8 cellular contexts compared by ENCODE assay signal in genomic region chr5:160021818-160022446, GRCh38. TPM values are rescaled to one million over a fixed set of nuclear protein-coding genes. Genes with fewer than 3 reads are reported as not detected.
A peak's percentile ranks its signal among the peaks of the same experiment; 100 is the strongest.
DNase-seq lines count a peak whose midpoint lies in the region; ATAC-seq and TF ChIP-seq lines count a peak whose summit lies in the region.

No MANE protein-coding gene starts in this region.

- no peak overlapping the region for H2AK5ac ChIP-seq in mesendoderm (ENCODE audit: low read length)

- H3K27ac ChIP-seq in effector memory CD4-positive, alpha-beta T cell (ENCODE audit: insufficient read depth, low read length, poor library complexity, severe bottlenecking) = no peak overlapping the region
- no peak overlapping the region for H3K27ac ChIP-seq in mesendoderm (ENCODE audit: low read depth, low read length)
- peak overlapping the region in 3 of 5 donors; percentile 28 to 46 (median 28) for H3K27ac ChIP-seq in stomach

- no peak overlapping the region for H2BK5ac ChIP-seq in mesendoderm (ENCODE audit: low read length)

- H2BK120ac ChIP-seq in mesendoderm (ENCODE audit: low read depth, low read length) = no peak overlapping the region

- H3K27me3 ChIP-seq in Caco-2 (replicated peaks; ENCODE audit: control insufficient read depth, insufficient read depth, low read length) (no peaks in the 10 kb centered on the region), mesendoderm (ENCODE audit: insufficient read depth, low read length, poor library complexity) (no peaks in the 10 kb centered on the region), stomach (no peaks in the 10 kb centered on the region)
- no peaks in the 10 kb centered on the region for H3K27me3 ChIP-seq in effector memory CD4-positive, alpha-beta T cell (replicated peaks; ENCODE audit: control insufficient read depth, insufficient read depth, low read length, poor library complexity, severe bottlenecking)

- no peak overlapping the region for H3K23ac ChIP-seq in mesendoderm (ENCODE audit: low read length)

- H3K18ac ChIP-seq in mesendoderm (ENCODE audit: low read length) = no peak overlapping the region

- no peak overlapping the region for H3K56ac ChIP-seq in mesendoderm (ENCODE audit: low read length)

- CTCF ChIA-PET in Caco-2 (lab: Charles Lee) = interaction anchor here (0.5 to 2.2 kb wide), 24 partner anchors 12 to 417 kb away, joined by 3 to 16 read pairs (median 4); partner anchors contain the start of gene TTC1

- no peak overlapping the region for H3K4me2 ChIP-seq in mesendoderm (ENCODE audit: low read length)

- no peak overlapping the region for H3K9ac ChIP-seq in mesendoderm (ENCODE audit: low read length)

- BruUV-seq in Caco-2 (replicated peaks; lab: Mats Ljungman, UMichigan) = no TSS peak

- H3K4me1 ChIP-seq in Caco-2 (no peaks in the 10 kb centered on the region), mesendoderm (ENCODE audit: control insufficient read depth, low read depth, low read length) (no peaks in the 10 kb centered on the region), stomach (peaks cover 8 to 39% (median 17%) of the 10 kb centered on the region in 4 donors)
- peaks cover 4% of the 10 kb centered on the region for H3K4me1 ChIP-seq in effector memory CD4-positive, alpha-beta T cell (ENCODE audit: control insufficient read depth, insufficient read depth, low read length, poor library complexity, severe bottlenecking)

- DNase-seq in Caco-2 (peak; percentile 56 to 71), NCI-H446 treated with DMSO at 0.1 percent for 48 hours (lab: John Stamatoyannopoulos, UW) (peak; percentile 50), mesendoderm (peak; percentile 62), stomach (peak; percentile 44)
- peak; percentile 50 for DNase-seq in activated CD4-positive, alpha-beta T cell treated with anti-CD3 and anti-CD28 coated beads for 48 hours
- peak; percentile 15 to 46 (median 17) for DNase-seq in effector memory CD4-positive, alpha-beta T cell

- H3K9me3 ChIP-seq in Caco-2 (no peaks in the 10 kb centered on the region), stomach (no peaks in the 10 kb centered on the region)
- H3K9me3 ChIP-seq in effector memory CD4-positive, alpha-beta T cell (ENCODE audit: control insufficient read depth, low read length) = no peaks in the 10 kb centered on the region

- no peaks in the 10 kb centered on the region for H3K36me3 ChIP-seq in Caco-2 (ENCODE audit: control insufficient read depth, insufficient read depth, low read length)
- peaks cover 2% of the 10 kb centered on the region for H3K36me3 ChIP-seq in effector memory CD4-positive, alpha-beta T cell (ENCODE audit: control insufficient read depth, insufficient read depth, low read length)
- H3K36me3 ChIP-seq in mesendoderm (ENCODE audit: control insufficient read depth, insufficient read depth, low read length) = peaks cover 3% of the 10 kb centered on the region
- H3K36me3 ChIP-seq in stomach = peaks cover 0 to 61% (median 47%) of the 10 kb centered on the region in 4 donors

- H3K79me2 ChIP-seq in mesendoderm (ENCODE audit: control insufficient read depth, insufficient read depth, low read length) = peaks cover 3% of the 10 kb centered on the region

- no peaks in the 10 kb centered on the region for H3K27me3 Mint-ChIP-seq in Caco-2 (ENCODE audit: insufficient read depth, unreplicated experiment)

- ATAC-seq in GM19395 (IDR thresholded peaks at IDR 0.05; ENCODE audit: unreplicated experiment) (peak; percentile 97), HG03442 (IDR thresholded peaks at IDR 0.05; ENCODE audit: unreplicated experiment) (peak; percentile 88)

- H2BK15ac ChIP-seq in mesendoderm (replicated peaks; ENCODE audit: low read depth) = no peak overlapping the region

- no peak overlapping the region for H3K27ac Mint-ChIP-seq in Caco-2 (ENCODE audit: unreplicated experiment)

- intact Hi-C loops in Caco-2 (cut with micrococcal nuclease; ENCODE audit: unreplicated experiment) (loop anchor here (1.0 to 10.0 kb wide), 7 partner anchors 43 to 369 kb away; partner anchors contain the start of gene PWWP2A), stomach (cut with DNase I; ENCODE audit: low total_unique reads) (loop anchor here (10.0 kb wide), 1 partner anchor 323 kb away; no protein-coding TSS in a partner anchor)

- H4K5ac ChIP-seq in mesendoderm (ENCODE audit: low read length) = no peak overlapping the region

- TF ChIP-seq CTCF in Caco-2 (IDR thresholded peaks at IDR 0.05; ENCODE audit: insufficient read depth in 1 of 2, low read depth in 1 of 2, low read length in 1 of 2, severe bottlenecking in 1 of 2, unreplicated experiment in 1 of 2) (peak; percentile 77 to 85), stomach (IDR thresholded peaks at IDR 0.05) (peak in 5 of 7 experiments; percentile 64 to 85 (median 78))

- H4K8ac ChIP-seq in mesendoderm (ENCODE audit: low read depth, low read length) = no peak overlapping the region

- no peaks in the 10 kb centered on the region for H3K9me3 Mint-ChIP-seq in Caco-2 (ENCODE audit: unreplicated experiment)

- H3K4me1 Mint-ChIP-seq in Caco-2 (ENCODE audit: low read depth, unreplicated experiment) = peaks cover 7% of the 10 kb centered on the region

- WGBS in mesendoderm (ENCODE audit: extremely low coverage, insufficient coverage, low lambda C conversion rate) = no CpG with 5 or more reads among the region's 3 CpGs
- WGBS in stomach, 5 donors = 5 to 14% (median 9%) methylated on average over 3 of the region's 3 CpGs

- POLR2A ChIA-PET in Caco-2 (lab: Charles Lee) = interaction anchor here (0.9 to 1.1 kb wide), 3 partner anchors 13 to 266 kb away, joined by 4 to 5 read pairs (median 4); partner anchors contain the start of genes PWWP2A and TTC1

- peaks cover 20% of the 10 kb centered on the region for H3K36me3 Mint-ChIP-seq in Caco-2 (ENCODE audit: insufficient read depth, unreplicated experiment)

- H3K4me3 ChIP-seq in Caco-2 (ENCODE audit: low read depth, low read length) (no peak overlapping the region), mesendoderm (ENCODE audit: low read length) (no peak overlapping the region), stomach (no peak overlapping the region)
- no peak overlapping the region for H3K4me3 ChIP-seq in effector memory CD4-positive, alpha-beta T cell (ENCODE audit: insufficient read depth, low read depth, low read length, poor library complexity, severe bottlenecking)

- TF ChIP-seq EP300 in stomach (IDR thresholded peaks at IDR 0.05) = no peak

- TF ChIP-seq POLR2A in stomach (IDR thresholded peaks at IDR 0.05) = no peak

- H3K79me1 ChIP-seq in mesendoderm (ENCODE audit: low read length) = peaks cover 6% of the 10 kb centered on the region

- no peak overlapping the region for H3K4ac ChIP-seq in mesendoderm (ENCODE audit: low read depth, low read length)

- H3K4me3 Mint-ChIP-seq in Caco-2 (ENCODE audit: unreplicated experiment) = no peak overlapping the region

RNA-seq across cellular contexts. Expression of gene TTC1, which starts 13.0 kb away (rescaled TPM):
- total RNA-seq in Caco-2 (2022) (50.3 and 53.0 TPM in 2 replicates), stomach (10 to 100 TPM in 4 of 5 donors, 1 to 10 TPM in 1; 2.3 to 50.0 (median 13.3) TPM)
- 96.8 TPM for polyA plus RNA-seq in mesendoderm (2013, experiment 1 of 2)
- 98.8 TPM for polyA plus RNA-seq in mesendoderm (2013, experiment 2 of 2)
- polyA plus RNA-seq in stomach = 10 to 100 TPM; 31.3 to 48.9 (median 44.5) TPM

Comparison
In these comparisons a context has a peak if more than half of its experiments do, and no peak if none do; other contexts are left out.
1. H3K27ac ChIP-seq: peak in stomach (3 of 5); none in effector memory CD4-positive, alpha-beta T cell (single experiment) and mesendoderm (single experiment).
2. Peak in every context shown above with its lines, with median percentiles within 50 percentile points of each other: DNase-seq.